Comparison of ENCODE assay signal across 30 cellular contexts in the genomic region with DNA sequence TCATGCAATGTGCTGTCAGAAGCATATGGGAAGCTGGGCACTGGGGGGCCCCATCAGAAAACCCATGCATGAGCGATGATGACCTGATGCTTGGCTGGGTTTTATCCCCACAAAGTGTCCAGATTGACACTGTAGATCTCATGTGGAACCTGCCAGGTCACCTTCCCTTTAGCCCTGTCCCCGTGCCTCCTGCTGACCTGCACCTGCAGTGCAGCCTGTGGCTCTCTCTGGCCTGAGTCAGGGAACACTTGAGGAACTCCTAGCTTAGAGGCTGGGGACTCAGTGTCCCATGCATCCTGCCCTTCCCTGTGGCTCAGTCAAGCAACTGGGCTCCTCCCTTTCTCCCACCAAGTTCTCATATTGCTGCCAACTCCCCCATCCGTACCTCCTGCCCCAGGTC.
"Had no signal": no experiment of that assay in that cellular context is flagged by ENCODE, and none has a peak within 500 bp of the region (broad histone marks: within the 10 kb centered on the region; RNA-seq: fewer than 3 reads in every experiment).

No MANE protein-coding gene starts in this region.

- DNase-seq: activated B cell treated with CpG ODN at 0.5 μM for 24 hours; activated CD4-positive, alpha-beta T cell treated with anti-CD3 and anti-CD28 coated beads for 48 hours; activated CD4-positive, alpha-beta T cell treated with anti-CD3 and anti-CD28 coated beads, Interleukin-2, amount 50 U/mL, for 1 hour; activated CD4-positive, alpha-beta T cell treated with anti-CD3 and anti-CD28 coated beads, Interleukin-2, amount 50 U/mL, for 48 hours; activated gamma-delta T cell; activated naive CD4-positive, alpha-beta T cell; activated naive CD4-positive, alpha-beta T cell treated with anti-CD3 and anti-CD28 coated beads, Interleukin-2, amount 10 ng/mL, durations not matched to agents 7 days and 5 days; activated naive CD8-positive, alpha-beta T cell treated with anti-CD3 and anti-CD28 coated beads, Interleukin-2, amount 10 ng/mL, durations not matched to agents 7 days and 5 days; activated T-cell treated with anti-CD3 and anti-CD28 coated beads, Interleukin-2, amount 50 U/mL, for 4 hours; caudate nucleus; cortex of kidney; dermis blood vessel endothelial cell; effector CD4-positive, alpha-beta T cell; effector memory CD8-positive, alpha-beta T cell; erythroblast; esophagus squamous epithelium; foreskin melanocyte; heart right ventricle; T-helper 1 cell; T-helper 17 cell; T1000; WERI-Rb-1 had no signal

- H3K27ac Mint-ChIP-seq: activated B cell treated with CpG ODN at 0.5 μM for 24 hours; activated naive CD4-positive, alpha-beta T cell treated with anti-CD3 and anti-CD28 coated beads, Interleukin-2, amount 10 ng/mL, durations not matched to agents 7 days and 5 days; activated naive CD4-positive, alpha-beta T cell treated with anti-CD3 and anti-CD28 coated beads, Interleukin-2, amount 50 U/mL, for 72 hours; activated naive CD8-positive, alpha-beta T cell treated with anti-CD3 and anti-CD28 coated beads, Interleukin-2, amount 10 ng/mL, durations not matched to agents 7 days and 5 days; activated T-helper 2 cell treated with anti-CD3 and anti-CD28 coated beads, Interferon-gamma antibody, Interleukin-2, Interleukin-4, amounts not matched to agents 10 μg/mL and 5 μg/mL and 100 μg/mL, durations not matched to agents 14 hours and 24 hours and 36 hours; brain; effector memory CD8-positive, alpha-beta T cell; T-helper 17 cell; T-helper 2 cell treated with Interferon-gamma antibody and Interleukin-4, amounts not matched to agents 5 μg/mL and 100 μg/mL, for 36 hours had no signal

- H3K4me1 Mint-ChIP-seq: activated B cell treated with CpG ODN at 0.5 μM for 24 hours had no signal

- H3K4me3 Mint-ChIP-seq: activated B cell treated with CpG ODN at 0.5 μM for 24 hours; activated naive CD4-positive, alpha-beta T cell treated with anti-CD3 and anti-CD28 coated beads, Interleukin-2, amount 10 ng/mL, durations not matched to agents 7 days and 5 days; activated naive CD8-positive, alpha-beta T cell treated with anti-CD3 and anti-CD28 coated beads, Interleukin-2, amount 10 ng/mL, durations not matched to agents 7 days and 5 days; activated T-cell treated with anti-CD3 and anti-CD28 coated beads, Interleukin-2, amount 50 U/mL, for 4 hours; brain; effector memory CD8-positive, alpha-beta T cell; T-helper 17 cell; T-helper 2 cell treated with Interferon-gamma antibody and Interleukin-4, amounts not matched to agents 5 μg/mL and 100 μg/mL, for 36 hours had no signal

- ATAC-seq: activated CD4-positive, CD25-positive, alpha-beta regulatory T cell treated with anti-CD3 and anti-CD28 coated beads, Interleukin-2, amount 50 U/mL, for 24 hours; activated naive CD4-positive, alpha-beta T cell treated with anti-CD3 and anti-CD28 coated beads, Interleukin-2, amount 50 U/mL, for 72 hours; activated T-cell treated with anti-CD3 and anti-CD28 coated beads, Interleukin-2, amount 50 U/mL, for 4 hours; effector memory CD8-positive, alpha-beta T cell; gastroesophageal sphincter; heart right ventricle; T-helper 17 cell had no signal

- H3K4me1 ChIP-seq: ascending aorta, breast epithelium, esophagus squamous epithelium, gastroesophageal sphincter, heart right ventricle had no signal

- H3K9me3 Mint-ChIP-seq: activated B cell treated with CpG ODN at 0.5 μM for 24 hours; activated T-cell treated with anti-CD3 and anti-CD28 coated beads, Interleukin-2, amount 50 U/mL, for 4 hours; activated T-helper 2 cell treated with anti-CD3 and anti-CD28 coated beads, Interferon-gamma antibody, Interleukin-2, Interleukin-4, amounts not matched to agents 10 μg/mL and 5 μg/mL and 100 μg/mL, durations not matched to agents 14 hours and 24 hours and 36 hours; effector memory CD8-positive, alpha-beta T cell; T-helper 2 cell treated with Interferon-gamma antibody and Interleukin-4, amounts not matched to agents 5 μg/mL and 100 μg/mL, for 36 hours had no signal

- H3K27ac ChIP-seq: ascending aorta, breast epithelium, esophagus squamous epithelium, gastroesophageal sphincter, heart right ventricle, WERI-Rb-1 had no signal

- H3K4me3 ChIP-seq: ascending aorta, breast epithelium, esophagus squamous epithelium, gastroesophageal sphincter, heart right ventricle had no signal

- H3K36me3 Mint-ChIP-seq: activated naive CD4-positive, alpha-beta T cell treated with anti-CD3 and anti-CD28 coated beads, Interleukin-2, amount 10 ng/mL, durations not matched to agents 7 days and 5 days; brain had no signal

- H3K9me3 ChIP-seq: ascending aorta, breast epithelium, esophagus squamous epithelium, gastroesophageal sphincter had no signal

- H3K27me3 Mint-ChIP-seq: T-helper 17 cell had no signal

- H3K36me3 ChIP-seq: ascending aorta, breast epithelium, esophagus squamous epithelium, gastroesophageal sphincter, heart right ventricle, WERI-Rb-1 had no signal

- H3K27me3 ChIP-seq: ascending aorta, breast epithelium, esophagus squamous epithelium, gastroesophageal sphincter, heart right ventricle had no signal
